8 cellular contexts compared by ENCODE assay signal in the genomic region with DNA sequence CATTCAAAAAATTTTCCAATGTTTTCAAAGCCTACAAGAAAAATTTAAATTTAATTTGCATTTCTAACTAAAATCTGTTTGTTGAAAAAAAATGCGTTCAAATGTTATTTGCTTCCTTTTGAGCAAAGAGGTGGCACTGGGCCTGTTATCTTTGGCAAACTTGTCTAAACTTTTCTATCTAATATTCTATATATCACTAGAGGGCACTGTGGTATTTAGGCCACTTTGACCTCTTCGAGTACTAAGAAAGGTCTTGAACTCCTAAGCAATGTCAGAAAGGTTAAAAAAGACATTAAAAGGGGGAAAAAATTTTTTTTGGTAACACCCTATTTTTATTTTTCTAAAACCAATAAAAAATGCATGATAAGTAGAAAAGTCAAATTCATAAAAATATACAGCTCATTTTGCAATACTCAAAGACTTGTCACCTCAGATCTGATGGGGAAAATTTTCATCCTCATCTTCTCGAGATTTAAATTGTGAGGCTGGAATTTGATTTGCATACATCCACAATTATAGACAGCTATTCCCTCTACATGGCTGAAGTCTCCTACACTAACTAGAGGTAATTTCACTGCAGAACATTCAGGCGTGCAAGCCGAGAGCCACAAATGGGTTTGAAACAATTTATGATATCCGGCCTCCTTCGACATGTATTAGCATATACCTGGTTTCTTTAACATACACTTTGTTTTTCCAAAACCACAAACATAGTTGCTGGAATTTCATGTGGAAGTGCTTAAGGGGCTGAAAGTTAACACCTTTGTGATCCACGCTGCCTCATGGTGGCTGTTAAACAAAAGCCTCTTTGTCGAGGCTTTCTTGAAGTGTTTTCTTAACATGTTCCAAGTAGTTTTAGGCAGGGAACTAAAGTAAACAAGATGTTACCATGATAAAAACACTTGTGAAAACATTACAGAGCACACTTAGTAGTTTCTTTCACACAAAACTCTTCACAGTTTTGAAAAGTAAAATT.
DNase-seq lines count a peak whose midpoint lies in the region; ATAC-seq, FAIRE-seq and TF ChIP-seq lines count a peak whose summit lies in the region.

No MANE protein-coding gene starts in this region.

- H3K27me3 ChIP-seq in brain microvascular endothelial cell (replicated peaks) (no peaks in the 10 kb centered on the region), upper lobe of right lung (no peaks in the 10 kb centered on the region)

- intact Hi-C loops in upper lobe of right lung (cut with DNase I): no loop called here

- TF ChIP-seq CTCF in GM12873 (IDR thresholded peaks at IDR 0.05; ENCODE audit: insufficient read depth, low read depth, low read length, missing control alignments): peak; percentile 40
- peak; percentile 30 for TF ChIP-seq CTCF in brain microvascular endothelial cell (IDR thresholded peaks at IDR 0.05; ENCODE audit: low read depth, low read length, missing control alignments)
- TF ChIP-seq CTCF in upper lobe of right lung (IDR thresholded peaks at IDR 0.05): peak; percentile 47

- no peaks in the 10 kb centered on the region for H3K36me3 ChIP-seq in brain microvascular endothelial cell (replicated peaks)
- H3K36me3 ChIP-seq in upper lobe of right lung: no peaks in the 10 kb centered on the region

- H3K27ac ChIP-seq in brain microvascular endothelial cell (peak overlapping the region; percentile 12), upper lobe of right lung (peak overlapping the region; percentile 47)

- in situ Hi-C loops in brain microvascular endothelial cell (cut with HindIII; ENCODE audit: low pct_ligation_motif_present, low sequenced_read_pairs): no loop called here

- peak; percentile 85 for ATAC-seq in upper lobe of right lung
- ATAC-seq in GM21825 (IDR thresholded peaks at IDR 0.05; ENCODE audit: unreplicated experiment): no peak

- H3K4me3 ChIP-seq in brain microvascular endothelial cell (ENCODE audit: low read depth, low read length) (no peak overlapping the region), upper lobe of right lung (no peak overlapping the region)

- DNase-seq in NCI-H146 treated with DMSO at 0.1 percent for 48 hours (lab: John Stamatoyannopoulos, UW; ENCODE audit: unreplicated experiment) (peak; percentile 10), brain microvascular endothelial cell (no peak), kidney glomerular epithelial cell (lab: John Stamatoyannopoulos, UW) (peak; percentile 13), upper lobe of right lung (no peak), NCI-H2081 treated with DMSO at 0.1 percent for 48 hours (lab: John Stamatoyannopoulos, UW) (no peak)

- no peaks in the 10 kb centered on the region for H3K9me3 ChIP-seq in upper lobe of right lung

- peak; percentile 92 for FAIRE-seq in A204.1 (lab: Jason Lieb, UNC)

- H3K4me1 ChIP-seq in upper lobe of right lung: peaks cover 28% of the 10 kb centered on the region

Comparison
In these comparisons a context has a peak if more than half of its experiments do, and no peak if none do; other contexts are left out.
1. DNase-seq: peak in NCI-H146 treated with DMSO at 0.1 percent for 48 hours (single experiment) and kidney glomerular epithelial cell (single experiment); none in brain microvascular endothelial cell (single experiment), upper lobe of right lung (single experiment) and NCI-H2081 treated with DMSO at 0.1 percent for 48 hours (single experiment).
2. Peak in every context shown above with its lines, with median percentiles within 50 percentile points of each other: CTCF ChIP-seq.